20 cellular contexts compared by ENCODE assay signal in the genomic region with DNA sequence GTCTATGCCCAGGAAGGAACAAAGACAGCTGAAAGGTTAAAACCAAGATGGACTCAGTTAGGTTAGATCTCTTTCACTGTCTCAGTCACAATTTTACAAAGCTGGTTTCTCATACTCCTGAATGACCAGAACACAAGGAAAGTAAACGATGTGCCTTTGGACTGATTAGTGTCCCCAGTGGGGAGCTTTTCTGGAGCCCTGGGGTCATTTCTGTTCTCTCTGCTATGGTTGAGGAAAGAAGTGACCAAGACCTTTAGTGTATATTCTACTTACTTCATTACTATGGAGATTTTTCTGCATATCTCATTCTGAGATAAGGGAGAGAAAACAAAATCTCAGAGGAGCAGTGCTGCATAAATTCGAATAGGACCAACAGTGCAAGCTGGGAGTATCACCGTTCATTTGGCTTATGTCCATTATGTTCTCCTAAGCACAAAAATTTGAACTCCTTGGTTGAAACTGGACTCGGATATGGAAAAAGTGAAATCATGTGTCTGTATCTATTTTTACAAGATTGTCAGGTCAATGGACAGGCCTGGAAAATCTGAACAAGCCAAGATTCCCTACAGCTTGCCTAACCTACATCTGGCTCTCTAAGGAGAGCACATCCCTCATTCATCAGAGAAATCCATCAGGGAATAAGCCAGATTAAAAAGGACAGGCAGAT.
"Had no signal": no experiment of that assay in that cellular context is flagged by ENCODE, and none has a peak within 500 bp of the region (broad histone marks: within the 10 kb centered on the region; RNA-seq: fewer than 3 reads in every experiment).

No MANE protein-coding gene starts in this region.

- H3K36me3 Mint-ChIP-seq: activated naive CD4-positive, alpha-beta T cell treated with anti-CD3 and anti-CD28 coated beads, Interleukin-2, amount 10 ng/mL, durations not matched to agents 7 days and 5 days; natural killer cell had no signal

- ATAC-seq: activated CD8-positive, alpha-beta T cell treated with anti-CD3 and anti-CD28 coated beads, Interleukin-2, amount 10 ng/mL, durations not matched to agents 7 days and 5 days; activated naive CD8-positive, alpha-beta T cell treated with anti-CD3 and anti-CD28 coated beads, Interleukin-2, amount 50 U/mL, for 24 hours; effector memory CD8-positive, alpha-beta T cell; left colon; natural killer cell had no signal

- DNase-seq: activated CD4-positive, alpha-beta T cell treated with anti-CD3 and anti-CD28 coated beads, Interleukin-2, amount 10 ng/mL, durations not matched to agents 24 days and 14 days; activated CD8-positive, alpha-beta T cell treated with anti-CD3 and anti-CD28 coated beads, Interleukin-2, amount 10 ng/mL, durations not matched to agents 7 days and 5 days; activated naive CD4-positive, alpha-beta T cell treated with anti-CD3 and anti-CD28 coated beads, Interleukin-2, amount 10 ng/mL, durations not matched to agents 7 days and 5 days; activated naive CD8-positive, alpha-beta T cell treated with anti-CD3 and anti-CD28 coated beads, Interleukin-2, amount 50 U/mL, for 24 hours; activated T-cell treated with anti-CD3 and anti-CD28 coated beads, Interleukin-2, amount 50 U/mL, for 24 hours; anterior cingulate cortex; cerebellar nuclear complex; dermis blood vessel endothelial cell; effector memory CD8-positive, alpha-beta T cell; left colon; natural killer cell; stimulated activated CD4-positive, alpha-beta T cell treated with anti-CD3 and anti-CD28 coated beads, Interleukin-2, amount 100 ng/mL, for 24 hours; stimulated activated naive CD4-positive, alpha-beta T cell treated with Interleukin-2 at 50 U/mL for 16 hours; T1000; transverse colon had no signal

- H3K27ac ChIP-seq: breast epithelium, neutrophil, parathyroid adenoma, transverse colon had no signal

- H3K4me3 ChIP-seq: breast epithelium, lung, transverse colon had no signal

- H3K4me1 ChIP-seq: breast epithelium, parathyroid adenoma had no signal

- H3K27ac Mint-ChIP-seq: activated CD4-positive, alpha-beta T cell treated with anti-CD3 and anti-CD28 coated beads, Interleukin-2, amount 10 ng/mL, durations not matched to agents 24 days and 14 days; activated CD8-positive, alpha-beta T cell treated with anti-CD3 and anti-CD28 coated beads, Interleukin-2, amount 10 ng/mL, durations not matched to agents 7 days and 5 days; activated naive CD4-positive, alpha-beta T cell treated with anti-CD3 and anti-CD28 coated beads, Interleukin-2, amount 10 ng/mL, durations not matched to agents 7 days and 5 days; activated naive CD8-positive, alpha-beta T cell treated with anti-CD3 and anti-CD28 coated beads, Interleukin-2, amount 50 U/mL, for 24 hours; activated T-cell treated with anti-CD3 and anti-CD28 coated beads, Interleukin-2, amount 50 U/mL, for 24 hours; activated T-helper 2 cell treated with anti-CD3 and anti-CD28 coated beads, Interferon-gamma antibody, Interleukin-2, Interleukin-4, amounts not matched to agents 10 μg/mL and 5 μg/mL and 100 μg/mL, durations not matched to agents 14 hours and 24 hours and 36 hours; effector memory CD8-positive, alpha-beta T cell; natural killer cell had no signal

- H3K4me1 Mint-ChIP-seq: activated CD4-positive, alpha-beta T cell treated with anti-CD3 and anti-CD28 coated beads, Interleukin-2, amount 10 ng/mL, durations not matched to agents 24 days and 14 days; activated naive CD4-positive, alpha-beta T cell treated with anti-CD3 and anti-CD28 coated beads, Interleukin-2, amount 10 ng/mL, durations not matched to agents 7 days and 5 days; activated naive CD8-positive, alpha-beta T cell treated with anti-CD3 and anti-CD28 coated beads, Interleukin-2, amount 50 U/mL, for 24 hours; natural killer cell had no signal

- H3K9me3 ChIP-seq: breast epithelium, neutrophil, transverse colon had no signal

- H3K27me3 ChIP-seq: breast epithelium, neutrophil, transverse colon had no signal

- H3K9me3 Mint-ChIP-seq: activated CD4-positive, alpha-beta T cell treated with anti-CD3 and anti-CD28 coated beads, Interleukin-2, amount 10 ng/mL, durations not matched to agents 24 days and 14 days; activated naive CD4-positive, alpha-beta T cell treated with anti-CD3 and anti-CD28 coated beads, Interleukin-2, amount 10 ng/mL, durations not matched to agents 7 days and 5 days; activated naive CD8-positive, alpha-beta T cell treated with anti-CD3 and anti-CD28 coated beads, Interleukin-2, amount 50 U/mL, for 24 hours; activated T-cell treated with anti-CD3 and anti-CD28 coated beads, Interleukin-2, amount 50 U/mL, for 24 hours; activated T-helper 2 cell treated with anti-CD3 and anti-CD28 coated beads, Interferon-gamma antibody, Interleukin-2, Interleukin-4, amounts not matched to agents 10 μg/mL and 5 μg/mL and 100 μg/mL, durations not matched to agents 14 hours and 24 hours and 36 hours; natural killer cell had no signal

- H3K4me3 Mint-ChIP-seq: activated CD4-positive, alpha-beta T cell treated with anti-CD3 and anti-CD28 coated beads, Interleukin-2, amount 10 ng/mL, durations not matched to agents 24 days and 14 days; activated CD8-positive, alpha-beta T cell treated with anti-CD3 and anti-CD28 coated beads, Interleukin-2, amount 10 ng/mL, durations not matched to agents 7 days and 5 days; activated naive CD4-positive, alpha-beta T cell treated with anti-CD3 and anti-CD28 coated beads, Interleukin-2, amount 10 ng/mL, durations not matched to agents 7 days and 5 days; activated naive CD8-positive, alpha-beta T cell treated with anti-CD3 and anti-CD28 coated beads, Interleukin-2, amount 50 U/mL, for 24 hours; activated T-cell treated with anti-CD3 and anti-CD28 coated beads, Interleukin-2, amount 50 U/mL, for 24 hours; effector memory CD8-positive, alpha-beta T cell; natural killer cell had no signal

- H3K36me3 ChIP-seq: breast epithelium, neutrophil, transverse colon had no signal
